Comparison of ENCODE assay signal across 1 cellular context in the genomic region with DNA sequence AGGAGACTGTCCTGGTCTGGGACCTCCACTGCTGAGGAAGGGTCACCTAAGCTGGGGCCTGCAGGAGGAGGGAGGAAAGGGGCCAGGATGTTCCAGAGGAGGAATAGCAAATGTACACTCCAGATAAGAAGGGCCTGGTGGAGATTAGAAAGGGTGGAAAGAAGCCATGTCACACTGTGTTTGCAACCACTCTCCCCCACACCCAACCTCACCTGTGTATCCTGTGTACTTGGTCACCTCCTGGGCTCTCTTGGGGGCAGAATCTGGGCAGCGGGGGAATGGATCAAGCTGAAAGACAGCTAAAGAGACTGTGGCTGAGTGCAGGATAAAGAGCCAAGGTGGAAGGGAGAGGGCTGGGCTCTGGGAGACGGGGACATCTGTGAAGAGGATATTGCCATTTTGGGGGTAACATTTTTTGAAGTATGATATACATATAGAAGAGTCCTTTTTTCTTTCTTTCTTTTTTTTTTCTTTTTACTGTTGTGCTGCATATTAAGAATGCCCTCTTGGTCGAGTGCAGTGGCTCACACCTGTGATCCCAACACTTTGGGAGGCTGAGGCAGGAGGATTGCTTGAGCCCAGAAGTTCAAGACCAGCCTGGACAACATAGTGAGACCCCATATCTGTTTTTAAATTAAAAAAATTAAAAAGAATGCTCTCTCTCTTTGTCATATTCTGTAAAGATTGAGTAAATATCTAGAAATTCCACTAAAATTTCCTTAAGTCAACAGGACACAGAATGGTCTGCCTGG.
TF ChIP-seq lines count a peak whose summit lies in the region.

No MANE protein-coding gene starts in this region.

TF ChIP-seq in IMR-90, 13 proteins besides CTCF, POLR2A, EP300 and RAD21 (continued from another document):
- TF ChIP-seq USF2 (IDR thresholded peaks at IDR 0.05; ENCODE audit: low read depth, low read length) (no peak), FOS (IDR thresholded peaks at IDR 0.05; ENCODE audit: low read depth, low read length) (no peak), NFE2L2 (IDR thresholded peaks at IDR 0.05; ENCODE audit: low read depth, low read length) (no peak)
TF ChIP-seq in IMR-90: peak in this region for 0.
